In the genomic region with DNA sequence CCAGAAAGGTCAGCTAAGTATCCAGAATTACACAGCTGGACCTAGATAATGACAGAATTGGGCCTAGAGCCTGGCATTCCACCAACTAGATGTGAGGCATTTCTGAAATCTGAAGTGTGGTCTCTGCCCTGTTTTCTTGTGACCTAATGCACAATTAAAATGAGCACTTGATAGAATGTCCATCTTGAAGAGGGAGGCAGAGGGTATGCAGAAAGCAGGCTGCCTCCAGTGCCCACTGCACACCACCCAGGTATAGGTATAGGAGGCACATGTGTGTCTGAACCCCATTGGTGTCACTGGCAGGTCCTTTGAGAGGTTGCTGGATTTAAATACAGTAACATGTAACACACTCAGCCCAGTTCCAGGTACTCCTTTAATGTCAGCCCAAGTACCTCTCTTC, we compare ENCODE assay signal across 12 cellular contexts. TPM values are rescaled to one million over a fixed set of nuclear protein-coding genes. Genes with fewer than 3 reads are reported as not detected.
DNase-seq lines count a peak whose midpoint lies in the region; ATAC-seq lines count a peak whose summit lies in the region.
"Had no signal": no experiment of that assay in that cellular context is flagged by ENCODE, and none has a peak within 500 bp of the region (broad histone marks: within the 10 kb centered on the region; RNA-seq: fewer than 3 reads in every experiment).

No MANE protein-coding gene starts in this region.

- H3K4me1 Mint-ChIP-seq in CD4-positive, CD25-positive, alpha-beta regulatory T cell, result peaks cover 9 to 48% (median 35%) of the 10 kb centered on the region in 4 donors
- peaks cover 47% of the 10 kb centered on the region for H3K4me1 Mint-ChIP-seq in activated naive CD8-positive, alpha-beta T cell (ENCODE audit: low read depth)

- peaks cover 5% of the 10 kb centered on the region for H3K36me3 Mint-ChIP-seq in CD4-positive, CD25-positive, alpha-beta regulatory T cell
- H3K36me3 Mint-ChIP-seq in activated naive CD8-positive, alpha-beta T cell, result no peaks in the 10 kb centered on the region

- peak overlapping the region in 1 of 4 donors; percentile 99 for H3K4me3 Mint-ChIP-seq in CD4-positive, CD25-positive, alpha-beta regulatory T cell
- peak overlapping the region; percentile 56 for H3K4me3 Mint-ChIP-seq in activated naive CD8-positive, alpha-beta T cell

- peaks cover 0 to 2% (median 0%) of the 10 kb centered on the region in 7 donors for H3K9me3 Mint-ChIP-seq in CD4-positive, CD25-positive, alpha-beta regulatory T cell
- H3K9me3 Mint-ChIP-seq in activated naive CD8-positive, alpha-beta T cell (ENCODE audit: low read depth), result no peaks in the 10 kb centered on the region

- no peak overlapping the region for H4K91ac ChIP-seq in mesenchymal stem cell (ENCODE audit: low read length)

- H3K27ac Mint-ChIP-seq in CD4-positive, CD25-positive, alpha-beta regulatory T cell, result peak overlapping the region in 2 of 3 donors; percentile 48 to 99
- peak overlapping the region; percentile 12 for H3K27ac Mint-ChIP-seq in activated naive CD8-positive, alpha-beta T cell

- H3K27me3 ChIP-seq in CD4-positive, CD25-positive, alpha-beta regulatory T cell (ENCODE audit: control insufficient read depth, insufficient read depth, low read length), result peaks cover 5% of the 10 kb centered on the region
- H3K27me3 ChIP-seq in HUES48 (ENCODE audit: control insufficient read depth, insufficient read depth, low read length) (peaks cover 16% of the 10 kb centered on the region), mesenchymal stem cell (ENCODE audit: control insufficient read depth in 1 of 2, insufficient read depth in 1 of 2, low read length in 2 of 2) (no peaks in the 10 kb centered on the region)

- H3K9ac ChIP-seq in HUES48 (ENCODE audit: low read depth, low read length), result no peak overlapping the region
- H3K9ac ChIP-seq in mesenchymal stem cell (ENCODE audit: low read length), result peak overlapping the region; percentile 94

- H3K36me3 ChIP-seq in CD4-positive, CD25-positive, alpha-beta regulatory T cell (ENCODE audit: control insufficient read depth, insufficient read depth, low read length), result peaks cover 7% of the 10 kb centered on the region
- peaks cover 45% of the 10 kb centered on the region for H3K36me3 ChIP-seq in HUES48 (ENCODE audit: control insufficient read depth, insufficient read depth, low read length)
- H3K36me3 ChIP-seq in mesenchymal stem cell (ENCODE audit: control insufficient read depth in 1 of 2, insufficient read depth in 2 of 2, low read depth in 1 of 2, low read length in 2 of 2), result peaks cover 7 to 29% of the 10 kb centered on the region in 2 experiments

- no peak overlapping the region for H3K4me3 ChIP-seq in CD4-positive, CD25-positive, alpha-beta regulatory T cell (ENCODE audit: low read depth, low read length)
- peak overlapping the region; percentile 72 for H3K4me3 ChIP-seq in HUES48 (ENCODE audit: low read depth, low read length)
- peak overlapping the region in 1 of 2 experiments; percentile 86 for H3K4me3 ChIP-seq in mesenchymal stem cell (ENCODE audit: insufficient read depth in 1 of 2, low read depth in 1 of 2, low read length in 2 of 2)

- no peak overlapping the region for H2BK5ac ChIP-seq in mesenchymal stem cell (ENCODE audit: low read depth, low read length, poor library complexity, severe bottlenecking)

- no peak overlapping the region for H2BK120ac ChIP-seq in mesenchymal stem cell (ENCODE audit: low read depth, low read length)

- no peak overlapping the region for H3K18ac ChIP-seq in mesenchymal stem cell (ENCODE audit: low read depth in 1 of 2, low read length in 2 of 2)

- no peak overlapping the region for H3K23ac ChIP-seq in mesenchymal stem cell (ENCODE audit: low read length in 2 of 2)

- ATAC-seq in CD4-positive, CD25-positive, alpha-beta regulatory T cell (ENCODE audit: low read depth in 2 of 2), result no peak
- no peak for ATAC-seq in HG02588 (IDR thresholded peaks at IDR 0.05; ENCODE audit: unreplicated experiment)
- ATAC-seq in GM21619 (IDR thresholded peaks at IDR 0.05; ENCODE audit: unreplicated experiment), result no peak
- ATAC-seq: right cardiac atrium had no signal

- H3K27ac ChIP-seq in CD4-positive, CD25-positive, alpha-beta regulatory T cell (ENCODE audit: insufficient read depth, low read length, poor library complexity, severe bottlenecking), result no peak overlapping the region
- no peak overlapping the region for H3K27ac ChIP-seq in HUES48 (ENCODE audit: low read depth, low read length)
- no peak overlapping the region for H3K27ac ChIP-seq in mesenchymal stem cell (ENCODE audit: low read length, poor library complexity, severe bottlenecking)

- H3K27me3 Mint-ChIP-seq in CD4-positive, CD25-positive, alpha-beta regulatory T cell, result peaks cover 19% of the 10 kb centered on the region
- peaks cover 2% of the 10 kb centered on the region for H3K27me3 Mint-ChIP-seq in activated naive CD8-positive, alpha-beta T cell

- H3K4me2 ChIP-seq in mesenchymal stem cell (ENCODE audit: low read length, poor library complexity, severe bottlenecking), result no peak overlapping the region

- no peak overlapping the region for H2AFZ ChIP-seq in mesenchymal stem cell (ENCODE audit: low read depth, low read length)

- peaks cover 12% of the 10 kb centered on the region for H3K79me1 ChIP-seq in mesenchymal stem cell (replicated peaks; ENCODE audit: low read length, poor library complexity, severe bottlenecking)

- no peak overlapping the region for H4K8ac ChIP-seq in mesenchymal stem cell (ENCODE audit: low read length)

- H3K4me1 ChIP-seq in CD4-positive, CD25-positive, alpha-beta regulatory T cell (ENCODE audit: control insufficient read depth, insufficient read depth, low read length, poor library complexity, severe bottlenecking), result peaks cover 39% of the 10 kb centered on the region
- H3K4me1 ChIP-seq in HUES48 (ENCODE audit: control insufficient read depth, insufficient read depth, low read length) (peaks cover 21% of the 10 kb centered on the region), mesenchymal stem cell (ENCODE audit: control insufficient read depth, insufficient read depth, low read depth, low read length) (peaks cover 10% of the 10 kb centered on the region)

- H2AK5ac ChIP-seq in mesenchymal stem cell (ENCODE audit: low read length, severe bottlenecking), result no peak overlapping the region

- no peak overlapping the region for H3K4ac ChIP-seq in mesenchymal stem cell (ENCODE audit: low read depth in 1 of 2, low read length in 2 of 2)

- H2BK12ac ChIP-seq in mesenchymal stem cell (ENCODE audit: low read length in 2 of 2), result peak overlapping the region in 1 of 2 experiments; percentile 29

- no peak for DNase-seq in CD4-positive, CD25-positive, alpha-beta regulatory T cell
- DNase-seq in mesenchymal stem cell (no peak), DMS79 treated with DMSO at 0.1 percent for 48 hours (lab: John Stamatoyannopoulos, UW) (no peak)
- no peak for DNase-seq in stimulated activated CD4-positive, alpha-beta T cell treated with anti-CD3 and anti-CD28 coated beads, Interleukin-12 subunit alpha, Interleukin-12 subunit beta, amount 100 ng/mL, for 4 hours
- DNase-seq: activated T-cell treated with anti-CD3 and anti-CD28 coated beads for 4 hours, COR-L47, NCI-H1105, right cardiac atrium had no signal

- no peak overlapping the region for H3K14ac ChIP-seq in mesenchymal stem cell (ENCODE audit: low read length in 2 of 2)

- no peaks in the 10 kb centered on the region for H3K9me3 ChIP-seq in CD4-positive, CD25-positive, alpha-beta regulatory T cell (ENCODE audit: control insufficient read depth in 2 of 2, low read length in 2 of 2)
- H3K9me3 ChIP-seq in HUES48 (ENCODE audit: control insufficient read depth, insufficient read depth, low read length) (no peaks in the 10 kb centered on the region), mesenchymal stem cell (ENCODE audit: control insufficient read depth, low read length) (no peaks in the 10 kb centered on the region)

- H2BK15ac ChIP-seq in mesenchymal stem cell (ENCODE audit: low read depth, poor library complexity, severe bottlenecking), result no peak overlapping the region

RNA-seq across cellular contexts. Expression of a gene that starts 2.4 kb away (rescaled TPM):
- 22.5 TPM for total RNA-seq in CD4-positive, CD25-positive, alpha-beta regulatory T cell
- 10 to 100 TPM in 3 of 4 donors, 1 to 10 TPM in 1; 8.2 to 16.6 (median 14.7) TPM for polyA plus RNA-seq in CD4-positive, CD25-positive, alpha-beta regulatory T cell
- 14.2 TPM for polyA plus RNA-seq in mesenchymal stem cell (2013, experiment 1 of 2)
- polyA plus RNA-seq in mesenchymal stem cell (2013, experiment 2 of 2), result 14.5 TPM
